In genomic region chr3:141401095-141401494, GRCh38 we compare ENCODE assay signal across 10 cellular contexts. TPM values are rescaled to one million over a fixed set of nuclear protein-coding genes. Genes with fewer than 3 reads are reported as not detected.
DNase-seq lines count a peak whose midpoint lies in the region; ATAC-seq, FAIRE-seq and TF ChIP-seq lines count a peak whose summit lies in the region.
"Had no signal": no experiment of that assay in that cellular context is flagged by ENCODE, and none has a peak within 500 bp of the region (broad histone marks: within the 10 kb centered on the region; RNA-seq: fewer than 3 reads in every experiment).

No MANE protein-coding gene starts in this region.

- H3K4me1 ChIP-seq in keratinocyte (ENCODE audit: control insufficient read depth, extremely low read depth, insufficient read depth, low read length) (peaks cover 46% of the 10 kb centered on the region), stomach smooth muscle (ENCODE audit: control insufficient read depth, insufficient read depth, low read length) (peaks cover 20% of the 10 kb centered on the region)

- no peaks in the 10 kb centered on the region for H3K9me1 ChIP-seq in keratinocyte (ENCODE audit: control insufficient read depth, extremely low read depth, insufficient read depth, low read length)

- peaks cover 21% of the 10 kb centered on the region for H3K4me1 Mint-ChIP-seq in T-helper 2 cell treated with Interferon-gamma antibody and Interleukin-4, amounts not matched to agents 5 μg/mL and 100 μg/mL, for 36 hours (ENCODE audit: low read depth)
- peaks cover 31% of the 10 kb centered on the region for H3K4me1 Mint-ChIP-seq in activated T-helper 17 cell treated with anti-CD3 and anti-CD28 coated beads, Interleukin-2, amount 50 U/mL, for 72 hours

- peak overlapping the region; percentile 82 for H3K4me2 ChIP-seq in keratinocyte (ENCODE audit: control insufficient read depth, extremely low read depth, insufficient read depth, low read depth, low read length)

- H3K27ac Mint-ChIP-seq in T-helper 2 cell treated with Interferon-gamma antibody and Interleukin-4, amounts not matched to agents 5 μg/mL and 100 μg/mL, for 36 hours, result peak overlapping the region; percentile 61
- peak overlapping the region; percentile 83 for H3K27ac Mint-ChIP-seq in activated T-helper 17 cell treated with anti-CD3 and anti-CD28 coated beads, Interleukin-2, amount 50 U/mL, for 72 hours

- no peaks in the 10 kb centered on the region for H3K27me3 Mint-ChIP-seq in T-helper 2 cell treated with Interferon-gamma antibody and Interleukin-4, amounts not matched to agents 5 μg/mL and 100 μg/mL, for 36 hours (ENCODE audit: low read depth)
- H3K27me3 Mint-ChIP-seq in activated T-helper 17 cell treated with anti-CD3 and anti-CD28 coated beads, Interleukin-2, amount 50 U/mL, for 72 hours, result no peaks in the 10 kb centered on the region

- no peak overlapping the region for H3K4me3 ChIP-seq in keratinocyte (ENCODE audit: control insufficient read depth in 2 of 3, extremely low read depth in 1 of 3, insufficient read depth in 2 of 3, low read depth in 1 of 3, low read length in 3 of 3)
- no peak overlapping the region for H3K4me3 ChIP-seq in stomach smooth muscle (ENCODE audit: low read length in 2 of 2)

- H3K36me3 ChIP-seq in keratinocyte (ENCODE audit: control insufficient read depth in 2 of 2, extremely low read depth in 1 of 2, insufficient read depth in 2 of 2, low read length in 2 of 2) (peaks cover 16 to 18% of the 10 kb centered on the region in 2 experiments), stomach smooth muscle (ENCODE audit: control insufficient read depth in 2 of 2, insufficient read depth in 2 of 2, low read length in 2 of 2) (peaks cover 9 to 21% of the 10 kb centered on the region in 2 donors)

- H3K27me3 ChIP-seq in keratinocyte (ENCODE audit: control insufficient read depth, extremely low read depth, insufficient read depth, low read length) (no peaks in the 10 kb centered on the region), stomach smooth muscle (ENCODE audit: control insufficient read depth in 1 of 2, insufficient read depth in 2 of 2, low read length in 2 of 2) (no peaks in the 10 kb centered on the region)

- no peak overlapping the region for H2AFZ ChIP-seq in keratinocyte (ENCODE audit: control insufficient read depth, low read length)

- H3K4me3 Mint-ChIP-seq in T-helper 2 cell treated with Interferon-gamma antibody and Interleukin-4, amounts not matched to agents 5 μg/mL and 100 μg/mL, for 36 hours, result peak overlapping the region; percentile 56
- peak overlapping the region; percentile 58 for H3K4me3 Mint-ChIP-seq in activated T-helper 17 cell treated with anti-CD3 and anti-CD28 coated beads, Interleukin-2, amount 50 U/mL, for 72 hours

- TF ChIP-seq CTCF in keratinocyte (optimal IDR thresholded peaks at IDR 0.05 in 1 of 3, IDR thresholded peaks at IDR 0.05 in 1 of 3, conservative IDR thresholded peaks at IDR 0.05 in 1 of 3; ENCODE audit: extremely low read depth in 1 of 3, insufficient read depth in 2 of 3, low read length in 3 of 3), result no peak

- no peak for ATAC-seq in activated T-helper 17 cell treated with anti-CD3 and anti-CD28 coated beads, Interleukin-2, amount 50 U/mL, for 72 hours (replicated peaks)
- no peak for ATAC-seq in HG03442 (IDR thresholded peaks at IDR 0.05; ENCODE audit: unreplicated experiment)

- H3K9ac ChIP-seq in keratinocyte (ENCODE audit: control insufficient read depth, extremely low read depth, insufficient read depth, low read length), result no peak overlapping the region
- peak overlapping the region in 1 of 2 donors; percentile 95 for H3K9ac ChIP-seq in stomach smooth muscle (ENCODE audit: low read length in 2 of 2)

- no peak for DNase-seq in T-helper 2 cell treated with Interferon-gamma antibody and Interleukin-4, amounts not matched to agents 5 μg/mL and 100 μg/mL, for 36 hours (ENCODE audit: low spot score)
- no peak for DNase-seq in T-helper 2 cell
- no peak for DNase-seq in keratinocyte (ENCODE audit: low read depth, low spot score)
- no peak for DNase-seq in CD1c-positive myeloid dendritic cell (ENCODE audit: extremely low spot score)
- DNase-seq in T1000 (lab: John Stamatoyannopoulos, UW), result no peak
- DNase-seq: stimulated activated CD4-positive, alpha-beta T cell treated with anti-CD3 and anti-CD28 coated beads, Interleukin-4, amount 100 ng/mL, for 24 hours had no signal

- H3K9me3 Mint-ChIP-seq in T-helper 2 cell treated with Interferon-gamma antibody and Interleukin-4, amounts not matched to agents 5 μg/mL and 100 μg/mL, for 36 hours, result peaks cover 15% of the 10 kb centered on the region
- peaks cover 9% of the 10 kb centered on the region for H3K9me3 Mint-ChIP-seq in activated T-helper 17 cell treated with anti-CD3 and anti-CD28 coated beads, Interleukin-2, amount 50 U/mL, for 72 hours

- FAIRE-seq in keratinocyte (lab: Jason Lieb, UNC), result no peak
- FAIRE-seq: H1 had no signal

- no peaks in the 10 kb centered on the region for H4K20me1 ChIP-seq in keratinocyte (ENCODE audit: control insufficient read depth, extremely low read depth, insufficient read depth, low read length)

- dilution Hi-C loops in keratinocyte (cut with MboI; ENCODE audit: extremely low pct_ligation_motif_present, low sequenced_read_pairs), result no loop called here

- peaks cover 25% of the 10 kb centered on the region for H3K36me3 Mint-ChIP-seq in T-helper 2 cell treated with Interferon-gamma antibody and Interleukin-4, amounts not matched to agents 5 μg/mL and 100 μg/mL, for 36 hours (ENCODE audit: low read depth)
- H3K36me3 Mint-ChIP-seq in activated T-helper 17 cell treated with anti-CD3 and anti-CD28 coated beads, Interleukin-2, amount 50 U/mL, for 72 hours (ENCODE audit: low read depth), result peaks cover 48% of the 10 kb centered on the region

- H3K27ac ChIP-seq in keratinocyte (ENCODE audit: control insufficient read depth, insufficient read depth, low read length), result peak overlapping the region; percentile 80
- peak overlapping the region; percentile 95 for H3K27ac ChIP-seq in stomach smooth muscle (ENCODE audit: low read length)

- H3K9me3 ChIP-seq in keratinocyte (ENCODE audit: control insufficient read depth, low read depth, low read length) (no peaks in the 10 kb centered on the region), stomach smooth muscle (ENCODE audit: control insufficient read depth in 2 of 2, low read length in 2 of 2) (no peaks in the 10 kb centered on the region)

- peaks cover 25% of the 10 kb centered on the region for H3K79me2 ChIP-seq in keratinocyte (ENCODE audit: control insufficient read depth, insufficient read depth, low read length)

RNA-seq across cellular contexts. Expression of gene ZBTB38, which starts 32.8 kb away (rescaled TPM):
- total RNA-seq in activated T-helper 17 cell treated with anti-CD3 and anti-CD28 coated beads, Interleukin-2, amount 50 U/mL, for 72 hours, result 10 to 100 TPM; 33.3 to 45.6 TPM
- polyA plus RNA-seq in keratinocyte, result 17.9 to 41.1 TPM (median 34.9 TPM) in 3 replicates
- polyA plus RNA-seq in keratinocyte (2011; ENCODE audit: low read depth), result 24.1 TPM
- polyA plus RNA-seq in keratinocyte (2011; cell fraction: cytosol; rRNA removed), result 15.0 and 25.8 TPM in 2 replicates
- polyA plus RNA-seq in keratinocyte (2011; cell fraction: nucleus; rRNA removed), result 36.8 and 40.9 TPM in 2 replicates
- polyA plus RNA-seq in keratinocyte (2012; ENCODE audit: low replicate concordance), result 19.3 and 38.7 TPM in 2 replicates
- polyA minus RNA-seq in keratinocyte, result 45.2 to 76.7 TPM (median 75.1 TPM) in 3 replicates
- 38.2 TPM for polyA minus RNA-seq in keratinocyte (2011; cell fraction: cytosol; rRNA and poly(A)+ RNA removed)
- polyA minus RNA-seq in keratinocyte (2011; cell fraction: nucleus; rRNA and poly(A)+ RNA removed), result 59.4 and 96.9 TPM in 2 replicates
